22 cellular contexts compared by ENCODE assay signal in the genomic region with DNA sequence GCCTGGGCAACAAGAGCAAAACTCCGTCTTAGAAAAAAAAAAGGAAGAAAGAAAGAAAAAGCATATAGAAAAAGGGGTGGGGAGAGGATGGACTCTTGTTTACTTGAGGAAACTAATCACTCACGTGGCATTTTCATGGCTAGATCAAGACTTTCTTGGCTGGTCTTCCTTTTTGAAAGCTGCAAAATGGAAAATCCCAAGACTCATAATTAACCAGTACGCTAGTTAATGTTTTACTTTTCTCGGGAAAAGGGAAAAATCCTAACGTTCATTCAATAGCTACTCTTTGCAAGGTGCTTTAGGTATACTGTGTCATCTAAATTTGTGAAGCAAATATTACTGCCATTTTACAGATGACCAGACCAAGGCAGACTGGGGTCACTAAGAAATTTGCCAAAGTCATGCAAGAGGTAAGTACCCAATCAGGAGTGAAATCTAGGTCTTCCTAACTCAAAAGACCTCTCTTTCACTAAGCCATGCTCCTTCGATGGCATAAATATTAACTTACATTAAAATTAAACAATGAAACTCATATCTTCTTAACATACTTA.
"Had no signal": no experiment of that assay in that cellular context is flagged by ENCODE, and none has a peak within 500 bp of the region (broad histone marks: within the 10 kb centered on the region; RNA-seq: fewer than 3 reads in every experiment).

No MANE protein-coding gene starts in this region.

- H3K9me3 ChIP-seq: heart right ventricle, left lung, spleen, testis, vagina had no signal

- H3K4me3 Mint-ChIP-seq: brain; dendritic cell treated with granulocyte-macrophage colony-stimulating factor and Interleukin-4, amounts not matched to agents 40 ng/mL and 50 ng/mL, for 4 days; naive thymus-derived CD8-positive, alpha-beta T cell; neural progenitor cell; type B pancreatic cell; WTC11 had no signal

- ATAC-seq: activated naive CD4-positive, alpha-beta T cell treated with anti-CD3 and anti-CD28 coated beads, Interleukin-2, amount 50 U/mL, for 72 hours; heart right ventricle; left lung; naive thymus-derived CD8-positive, alpha-beta T cell; WTC11 had no signal

- FAIRE-seq: keratinocyte had no signal

- H3K27ac ChIP-seq: heart right ventricle, left lung, neural progenitor cell, spleen, testis, vagina had no signal

- H3K4me2 ChIP-seq: neural progenitor cell had no signal

- H2AFZ ChIP-seq: neural progenitor cell had no signal

- DNase-seq: activated T-cell treated with anti-CD3 and anti-CD28 coated beads, Interleukin-2, amount 50 U/mL, for 1 hour; aorta; effector memory CD4-positive, alpha-beta T cell; heart right ventricle; left lung; naive thymus-derived CD8-positive, alpha-beta T cell; posterior cingulate gyrus; retina; spleen; stimulated activated CD4-positive, alpha-beta T cell treated with anti-CD3 and anti-CD28 coated beads, Interleukin-4, amount 100 ng/mL, for 1 hour; stimulated activated naive CD4-positive, alpha-beta T cell; T1000; testis had no signal

- H3K4me1 ChIP-seq: heart right ventricle, left lung, vagina had no signal

- H3K4me1 Mint-ChIP-seq: WTC11 had no signal

- H3K9me3 Mint-ChIP-seq: activated naive CD4-positive, alpha-beta T cell treated with anti-CD3 and anti-CD28 coated beads, Interleukin-2, amount 50 U/mL, for 72 hours; brain; dendritic cell treated with granulocyte-macrophage colony-stimulating factor and Interleukin-4, amounts not matched to agents 40 ng/mL and 50 ng/mL, for 4 days; naive thymus-derived CD8-positive, alpha-beta T cell; neural progenitor cell; type B pancreatic cell; WTC11 had no signal

- H3K27me3 Mint-ChIP-seq: brain; dendritic cell treated with granulocyte-macrophage colony-stimulating factor and Interleukin-4, amounts not matched to agents 40 ng/mL and 50 ng/mL, for 4 days; naive thymus-derived CD8-positive, alpha-beta T cell; type B pancreatic cell had no signal

- H3K27ac Mint-ChIP-seq: brain; dendritic cell treated with granulocyte-macrophage colony-stimulating factor and Interleukin-4, amounts not matched to agents 40 ng/mL and 50 ng/mL, for 4 days; naive thymus-derived CD8-positive, alpha-beta T cell; neural progenitor cell; type B pancreatic cell; WTC11 had no signal

- H3K4me3 ChIP-seq: heart right ventricle, left lung, lung, neural progenitor cell, spleen, testis, vagina had no signal

- H3K9ac ChIP-seq: neural progenitor cell had no signal

- H3K27me3 ChIP-seq: heart right ventricle, left lung, neural progenitor cell, spleen, testis, vagina had no signal
